Comparison of ENCODE assay signal across 1 cellular context in the genomic region with DNA sequence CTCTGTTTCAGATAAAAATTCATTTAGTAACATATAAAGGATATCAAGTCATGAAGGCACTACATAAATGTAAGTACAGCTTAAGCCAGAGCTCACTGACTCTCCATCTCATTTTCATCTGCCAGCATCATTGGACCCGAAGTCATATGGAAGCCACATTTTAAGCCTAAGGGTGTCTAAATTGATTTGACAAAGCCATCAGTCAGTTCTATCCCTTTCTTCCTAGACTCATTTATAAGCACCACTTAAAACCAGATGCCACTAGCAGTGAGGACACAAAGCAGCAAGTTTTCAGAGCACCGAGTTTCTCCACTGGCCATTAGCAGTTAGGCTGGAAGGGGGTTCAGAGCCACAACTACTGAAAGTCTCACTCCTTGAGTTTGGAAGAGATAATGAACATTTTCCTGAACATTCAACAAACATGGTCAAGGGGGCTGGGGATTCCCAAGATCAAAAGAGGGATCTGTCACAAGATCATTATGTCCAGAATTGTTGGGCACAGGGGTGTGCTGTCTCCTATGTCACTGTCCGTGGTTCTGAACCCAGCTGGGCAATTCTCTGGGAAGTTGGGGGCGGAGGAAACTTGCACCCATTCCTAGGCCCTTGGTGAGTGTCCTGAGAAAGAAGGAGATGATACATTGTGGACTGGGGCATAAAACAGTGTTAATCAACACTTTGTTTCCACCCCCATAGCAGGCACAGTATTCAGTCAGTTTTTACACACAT.
TF ChIP-seq lines count a peak whose summit lies in the region.

No MANE protein-coding gene starts in this region.

TF ChIP-seq in HEK293, 187 proteins besides CTCF, POLR2A, EP300 and RAD21:
- TF ChIP-seq ZBTB10 (tag by site-specific recombination; IDR thresholded peaks at IDR 0.05) (0 out of 2 replicates have a peak, but pooled peaks have one; percentile 18), REST (tag by site-specific recombination; IDR thresholded peaks at IDR 0.05) (peak; percentile 95), SETDB1 (IDR thresholded peaks at IDR 0.05; ENCODE audit: insufficient read length, low read length) (no peak)
- TF ChIP-seq, protein P1, sequence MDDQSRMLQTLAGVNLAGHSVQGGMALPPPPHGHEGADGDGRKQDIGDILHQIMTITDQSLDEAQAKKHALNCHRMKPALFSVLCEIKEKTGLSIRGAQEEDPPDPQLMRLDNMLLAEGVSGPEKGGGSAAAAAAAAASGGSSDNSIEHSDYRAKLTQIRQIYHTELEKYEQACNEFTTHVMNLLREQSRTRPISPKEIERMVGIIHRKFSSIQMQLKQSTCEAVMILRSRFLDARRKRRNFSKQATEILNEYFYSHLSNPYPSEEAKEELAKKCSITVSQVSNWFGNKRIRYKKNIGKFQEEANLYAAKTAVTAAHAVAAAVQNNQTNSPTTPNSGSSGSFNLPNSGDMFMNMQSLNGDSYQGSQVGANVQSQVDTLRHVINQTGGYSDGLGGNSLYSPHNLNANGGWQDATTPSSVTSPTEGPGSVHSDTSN (CRISPR knock-in tag; IDR thresholded peaks at IDR 0.05), result 0 out of 2 replicates have a peak, but pooled peaks have one; percentile 12
